ENCODE assay signal across 28 cellular contexts in the genomic region with DNA sequence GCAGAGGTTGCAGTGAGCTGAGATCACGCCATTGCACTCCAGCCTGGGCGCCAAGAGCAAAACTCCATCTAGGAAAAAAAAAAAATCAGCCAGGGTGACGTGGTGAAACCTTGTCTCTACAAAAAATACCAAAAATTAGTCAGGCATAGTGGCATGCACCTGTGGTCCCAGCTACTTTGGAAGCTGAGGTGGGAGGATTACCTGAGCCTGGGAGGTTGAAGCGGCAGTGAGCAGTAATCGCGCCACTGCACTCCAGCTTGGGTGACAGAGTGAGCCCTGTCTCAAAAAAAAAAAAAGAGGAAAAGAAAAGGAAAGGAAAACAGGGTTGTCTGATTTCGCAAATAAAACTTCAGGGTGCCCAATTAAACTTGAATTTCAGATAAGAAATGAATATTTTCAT.
DNase-seq lines count a peak whose midpoint lies in the region; ATAC-seq, FAIRE-seq and TF ChIP-seq lines count a peak whose summit lies in the region.
"Had no signal": no experiment of that assay in that cellular context is flagged by ENCODE, and none has a peak within 500 bp of the region (broad histone marks: within the 10 kb centered on the region; RNA-seq: fewer than 3 reads in every experiment).

No MANE protein-coding gene starts in this region.

- RAD21 ChIA-PET in GM12878 (lab: Charles Lee; ENCODE audit: unreplicated experiment), result interaction anchor here (0.9 to 1.2 kb wide), 2 partner anchors 9 to 71 kb away, joined by 4 read pairs; no protein-coding TSS in a partner anchor

- SMC1A ChIA-PET in GM12878 (lab: Charles Lee; ENCODE audit: uncharacterized antibody, unreplicated experiment), result interaction anchor here (1.5 to 1.9 kb wide), 3 partner anchors 9 to 16 kb away, joined by 3 to 9 read pairs (median 4); no protein-coding TSS in a partner anchor

- H3K4me2 ChIP-seq in GM12878 (ENCODE audit: control insufficient read depth, insufficient read depth), result no peak overlapping the region

- no peaks in the 10 kb centered on the region for H3K36me3 Mint-ChIP-seq in nephron (ENCODE audit: low read depth)
- H3K36me3 Mint-ChIP-seq: T-cell had no signal

- H3K9ac ChIP-seq in GM12878 (ENCODE audit: control insufficient read depth, insufficient read depth, low read length), result no peak overlapping the region

- no peak for ATAC-seq in GM12878
- no peak for ATAC-seq in HG03439 (IDR thresholded peaks at IDR 0.05; ENCODE audit: unreplicated experiment)
- ATAC-seq: HCT116, SK-N-SH treated with all-trans-retinoic acid at 6 μM for 48 hours, T-cell had no signal

- H4K20me1 ChIP-seq in GM12878 (ENCODE audit: control insufficient read depth, insufficient read depth), result no peaks in the 10 kb centered on the region

- H3K36me3 ChIP-seq in GM12878 (ENCODE audit: control insufficient read depth in 2 of 2, insufficient read depth in 2 of 2, low read length in 1 of 2), result peaks cover 3 to 11% of the 10 kb centered on the region in 2 experiments; a peak in 3 of 4 replicates
- H3K36me3 ChIP-seq: BE2C, MG63 had no signal

- in situ Hi-C loops in GM12878 (cut with MboI) (no loop called here), KBM-7 (cut with MboI; ENCODE audit: low pct_unique_long_range_greater_than_20kb, low sequenced_read_pairs) (no loop called here)

- peaks cover 22% of the 10 kb centered on the region for H3K79me2 ChIP-seq in GM12878 (ENCODE audit: control insufficient read depth, insufficient read depth, low read length)

- POLR2A ChIA-PET in GM12878 (lab: Charles Lee), result interaction anchor here (1.4 kb wide), 1 partner anchor 53 kb away, joined by 4 read pairs; no protein-coding TSS in a partner anchor

- TF ChIP-seq CTCF in 22Rv1 (IDR thresholded peaks at IDR 0.05) (no peak), GM12878 (IDR thresholded peaks at IDR 0.05 in 2 of 3, conservative IDR thresholded peaks at IDR 0.05 in 1 of 3; ENCODE audit: control insufficient read depth in 2 of 3, extremely low read depth in 1 of 3, insufficient read depth in 1 of 3, low read depth in 3 of 3, low read length in 3 of 3) (no peak), nephron (IDR thresholded peaks at IDR 0.05; ENCODE audit: unreplicated experiment in 3 of 3) (no peak)

- no peak overlapping the region for H2AFZ ChIP-seq in GM12878 (ENCODE audit: control insufficient read depth, low read depth, low read length)

- no peaks in the 10 kb centered on the region for H3K9me3 Mint-ChIP-seq in nephron
- H3K9me3 Mint-ChIP-seq: CD4-positive, alpha-beta T cell; T-cell had no signal

- TF ChIP-seq POLR2A in GM12892 (IDR thresholded peaks at IDR 0.05; ENCODE audit: low read depth, low read length), result no peak
- no peak for TF ChIP-seq POLR2A in GM12878 (IDR thresholded peaks at IDR 0.05; ENCODE audit: low read depth, low read length)

- CTCF ChIA-PET in GM12878 (lab: Yijun Ruan, JAX), result no interaction called here

- WGBS in GM12878 (ENCODE audit: insufficient coverage, insufficient replicate concordance, low lambda C conversion rate, missing lambda C conversion rate), result 90% methylated on average over 7 of the region's 7 CpGs

- peaks cover 18% of the 10 kb centered on the region for H3K4me1 Mint-ChIP-seq in nephron
- H3K4me1 Mint-ChIP-seq: T-cell had no signal

- no peaks in the 10 kb centered on the region for H3K9me3 ChIP-seq in GM12878 (replicated peaks; ENCODE audit: control insufficient read depth, insufficient read depth, low read length)
- H3K9me3 ChIP-seq: BE2C, MG63 had no signal

- no peak for TF ChIP-seq EP300 in GM12878 (IDR thresholded peaks at IDR 0.05; ENCODE audit: borderline replicate concordance in 1 of 2, control insufficient read depth in 1 of 2, low read depth in 2 of 2, low read length in 2 of 2)

- no peaks in the 10 kb centered on the region for H3K27me3 ChIP-seq in GM12878 (replicated peaks in 1 of 2; ENCODE audit: control insufficient read depth in 2 of 2, insufficient read depth in 2 of 2, low read length in 1 of 2)
- H3K27me3 ChIP-seq: BE2C, MG63 had no signal

- TF ChIP-seq RAD21 in GM12878 (IDR thresholded peaks at IDR 0.05; ENCODE audit: insufficient read depth, low read depth, low read length), result no peak

- H3K27ac ChIP-seq in 22Rv1, result peak overlapping the region; percentile 91
- no peak overlapping the region for H3K27ac ChIP-seq in GM12878 (ENCODE audit: control insufficient read depth, insufficient read depth)
- H3K27ac ChIP-seq: RWPE1 had no signal

- no peaks in the 10 kb centered on the region for H3K27me3 Mint-ChIP-seq in nephron (ENCODE audit: low read depth)
- H3K27me3 Mint-ChIP-seq: CD4-positive, alpha-beta T cell; T-cell had no signal

- intact Hi-C loops in GM12878 (cut with micrococcal nuclease; ENCODE audit: unreplicated experiment), result no loop called here

- H3K27ac Mint-ChIP-seq in nephron, result peak overlapping the region; percentile 35 to 48 (median 39)
- H3K27ac Mint-ChIP-seq: CD4-positive, alpha-beta T cell; T-cell had no signal

- no TSS peak for BruUV-seq in GM12878 (replicated peaks; lab: Mats Ljungman, UMichigan)

- no peak overlapping the region for H3K4me3 ChIP-seq in GM12878
- H3K4me3 ChIP-seq: MG63 had no signal

- FAIRE-seq in GM12892 (lab: Jason Lieb, UNC), result peak; percentile 38
- FAIRE-seq in GM12878 (lab: Jason Lieb, UNC), result no peak
- FAIRE-seq: A204.1 had no signal

- H3K4me1 ChIP-seq in GM12878 (ENCODE audit: control insufficient read depth, insufficient read depth, low read length), result peaks cover 16% of the 10 kb centered on the region
- H3K4me1 ChIP-seq: BE2C had no signal

- no peak overlapping the region for H3K4me3 Mint-ChIP-seq in nephron
- H3K4me3 Mint-ChIP-seq: CD4-positive, alpha-beta T cell; T-cell had no signal

- DNase-seq in GM12892 (ENCODE audit: insufficient read length) (no peak), GM12878 (ENCODE audit: low read depth, low spot score) (no peak), KBM-7 (no peak), dermis blood vessel endothelial cell (no peak), NCI-H345 treated with DMSO at 0.1 percent for 48 hours (lab: John Stamatoyannopoulos, UW; ENCODE audit: unreplicated experiment) (no peak)
- DNase-seq: BE2C; CD4-positive, alpha-beta T cell; COR-L47; DMS79; GOT3; MG63; NCI-H1048; NCI-H1417 treated with DMSO at 0.1 percent for 48 hours; NCI-H187 treated with DMSO at 0.1 percent for 48 hours; NCI-H2107; NCI-H2227 treated with DMSO at 0.1 percent for 48 hours; NCI-H510A treated with DMSO at 0.1 percent for 48 hours; NCI-H748 treated with DMSO at 0.1 percent for 48 hours; NK-92 treated with Interleukin-12 subunit alpha and Interleukin-12 subunit beta, amount 100 ng/mL, for 24 hours; SIG-M5; T-cell had no signal

TF ChIP-seq in GM12878, 131 proteins besides CTCF, POLR2A, EP300 and RAD21:
- no peak for TF ChIP-seq TAF1 (IDR thresholded peaks at IDR 0.05; ENCODE audit: borderline replicate concordance, low read depth, low read length)
- TF ChIP-seq, protein P1, sequence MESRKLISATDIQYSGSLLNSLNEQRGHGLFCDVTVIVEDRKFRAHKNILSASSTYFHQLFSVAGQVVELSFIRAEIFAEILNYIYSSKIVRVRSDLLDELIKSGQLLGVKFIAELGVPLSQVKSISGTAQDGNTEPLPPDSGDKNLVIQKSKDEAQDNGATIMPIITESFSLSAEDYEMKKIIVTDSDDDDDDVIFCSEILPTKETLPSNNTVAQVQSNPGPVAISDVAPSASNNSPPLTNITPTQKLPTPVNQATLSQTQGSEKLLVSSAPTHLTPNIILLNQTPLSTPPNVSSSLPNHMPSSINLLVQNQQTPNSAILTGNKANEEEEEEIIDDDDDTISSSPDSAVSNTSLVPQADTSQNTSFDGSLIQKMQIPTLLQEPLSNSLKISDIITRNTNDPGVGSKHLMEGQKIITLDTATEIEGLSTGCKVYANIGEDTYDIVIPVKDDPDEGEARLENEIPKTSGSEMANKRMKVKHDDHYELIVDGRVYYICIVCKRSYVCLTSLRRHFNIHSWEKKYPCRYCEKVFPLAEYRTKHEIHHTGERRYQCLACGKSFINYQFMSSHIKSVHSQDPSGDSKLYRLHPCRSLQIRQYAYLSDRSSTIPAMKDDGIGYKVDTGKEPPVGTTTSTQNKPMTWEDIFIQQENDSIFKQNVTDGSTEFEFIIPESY (IDR thresholded peaks at IDR 0.05), result 0 out of 2 replicates have a peak, but pooled peaks have one; percentile 32
